In the genomic region with DNA sequence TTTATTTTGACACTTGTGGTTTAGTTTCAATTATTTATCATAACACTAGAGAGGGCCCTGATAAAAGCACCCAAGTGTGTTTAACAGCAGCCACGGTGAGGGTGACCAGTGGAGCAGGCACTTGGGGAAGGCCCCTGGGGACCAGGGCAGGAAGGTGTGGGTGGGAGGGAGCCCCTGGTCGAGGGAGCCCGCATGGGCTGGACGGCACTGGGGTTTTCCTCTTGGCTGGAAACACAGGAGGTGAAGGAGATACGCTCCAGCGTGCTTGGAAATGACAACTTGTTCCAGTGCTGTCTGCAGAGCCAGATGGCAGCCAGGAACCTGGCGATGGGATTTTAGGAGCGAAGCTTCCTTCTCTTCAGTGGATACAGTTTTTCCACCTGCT, we compare ENCODE assay signal across 17 cellular contexts.
DNase-seq lines count a peak whose midpoint lies in the region; ATAC-seq and TF ChIP-seq lines count a peak whose summit lies in the region.
"Had no signal": no experiment of that assay in that cellular context is flagged by ENCODE, and none has a peak within 500 bp of the region (broad histone marks: within the 10 kb centered on the region; RNA-seq: fewer than 3 reads in every experiment).

No MANE protein-coding gene starts in this region.

- H3K27ac Mint-ChIP-seq in stimulated activated memory B cell treated with anti-CD40 and anti-IgM and Interleukin-4, amounts not matched to agents 10 μg/mL and 1 μg/mL and 100 μg/mL, for 72 hours: peak overlapping the region; percentile 24
- H3K27ac Mint-ChIP-seq: T-cell had no signal

- H3K9me1 ChIP-seq in IMR-90 (ENCODE audit: insufficient read depth, low read length): no peaks in the 10 kb centered on the region

- H3K9me3 Mint-ChIP-seq in stimulated activated memory B cell treated with anti-CD40 and anti-IgM and Interleukin-4, amounts not matched to agents 10 μg/mL and 1 μg/mL and 100 μg/mL, for 72 hours: no peaks in the 10 kb centered on the region
- H3K9me3 Mint-ChIP-seq: T-cell had no signal

- H3K27ac ChIP-seq in IMR-90 (ENCODE audit: insufficient read depth, low read length) (no peak overlapping the region), gastroesophageal sphincter (no peak overlapping the region)
- H3K27ac ChIP-seq: coronary artery, parathyroid adenoma, PC-9 had no signal

- H3K4me3 ChIP-seq in IMR-90 (ENCODE audit: insufficient read depth, low read depth, low read length) (no peak overlapping the region), gastroesophageal sphincter (no peak overlapping the region)
- H3K4me3 ChIP-seq: coronary artery, PC-9 had no signal

- H3K23ac ChIP-seq in IMR-90 (ENCODE audit: low read depth, low read length): no peak overlapping the region

- H3K9ac ChIP-seq in IMR-90 (ENCODE audit: low read depth, low read length): no peak overlapping the region
- H3K9ac ChIP-seq: parathyroid adenoma had no signal

- H3K27me3 Mint-ChIP-seq in stimulated activated memory B cell treated with anti-CD40 and anti-IgM and Interleukin-4, amounts not matched to agents 10 μg/mL and 1 μg/mL and 100 μg/mL, for 72 hours: peaks cover 25% of the 10 kb centered on the region
- H3K27me3 Mint-ChIP-seq: T-cell had no signal

- H4K5ac ChIP-seq in IMR-90 (ENCODE audit: low read depth, low read length): no peak overlapping the region

- no TSS peak for BruUV-seq in IMR-90 (replicated peaks; lab: Mats Ljungman, UMichigan)

- H3K79me1 ChIP-seq in IMR-90 (ENCODE audit: low read depth in 1 of 2, low read length in 2 of 2): no peaks in the 10 kb centered on the region

- intact Hi-C loops in IMR-90 (cut with micrococcal nuclease): no loop called here

- DNase-seq in activated effector memory CD4-positive, alpha-beta T cell treated with anti-CD3 and anti-CD28 coated beads, Interleukin-2, amount 50 U/mL, for 16 hours: peak; percentile 37
- no peak for DNase-seq in activated effector memory CD4-positive, alpha-beta T cell treated with Interleukin-2 at 50 U/mL for 16 hours
- no peak for DNase-seq in IMR-90
- peak; percentile 25 for DNase-seq in ecto neural progenitor cell (ENCODE audit: low spot score)
- no peak for DNase-seq in retina
- DNase-seq in SIG-M5 (lab: John Stamatoyannopoulos, UW): no peak
- DNase-seq: activated T-cell treated with anti-CD3 and anti-CD28 coated beads, Interleukin-2, amount 50 U/mL, for 1 hour; anterior cingulate cortex; DMS53; erythroblast; NCI-H2227 treated with DMSO at 0.1 percent for 48 hours; PC-9 had no signal

- peaks cover 27% of the 10 kb centered on the region for H3K9me3 ChIP-seq in IMR-90 (ENCODE audit: control insufficient read depth, insufficient read depth, low read length)
- H3K9me3 ChIP-seq in gastroesophageal sphincter: peaks cover 0 to 2% (median 0%) of the 10 kb centered on the region in 3 donors

- no peak overlapping the region for H2BK20ac ChIP-seq in IMR-90 (ENCODE audit: low read depth, low read length)

- H4K20me1 ChIP-seq in IMR-90 (ENCODE audit: insufficient read depth, low read length): no peaks in the 10 kb centered on the region

- H2BK120ac ChIP-seq in IMR-90 (ENCODE audit: low read depth, low read length): no peak overlapping the region

- no peak overlapping the region for H3K4me3 Mint-ChIP-seq in stimulated activated memory B cell treated with anti-CD40 and anti-IgM and Interleukin-4, amounts not matched to agents 10 μg/mL and 1 μg/mL and 100 μg/mL, for 72 hours
- H3K4me3 Mint-ChIP-seq: T-cell had no signal

- H3K4me1 ChIP-seq in IMR-90 (ENCODE audit: control insufficient read depth, insufficient read depth, low read length) (no peaks in the 10 kb centered on the region), gastroesophageal sphincter (no peaks in the 10 kb centered on the region)
- H3K4me1 ChIP-seq: parathyroid adenoma had no signal

- H2AFZ ChIP-seq in IMR-90 (replicated peaks; ENCODE audit: low read length, poor library complexity): no peak overlapping the region
- H2AFZ ChIP-seq: parathyroid adenoma, PC-9 had no signal

- H3K27me3 ChIP-seq in IMR-90 (ENCODE audit: control insufficient read depth, insufficient read depth, low read length): no peaks in the 10 kb centered on the region
- H3K27me3 ChIP-seq in gastroesophageal sphincter: peaks cover 48% of the 10 kb centered on the region

- POLR2A ChIA-PET in IMR-90 (lab: Charles Lee; ENCODE audit: unreplicated experiment): no interaction called here

- H2AK9ac ChIP-seq in IMR-90 (replicated peaks; ENCODE audit: low read depth, low read length, poor library complexity): peak overlapping the region; percentile 28

- no peak overlapping the region for H2BK5ac ChIP-seq in IMR-90 (ENCODE audit: low read depth, low read length, poor library complexity, severe bottlenecking)

- H4K91ac ChIP-seq in IMR-90 (ENCODE audit: insufficient read depth, low read depth, low read length): no peak overlapping the region

- no peaks in the 10 kb centered on the region for H3K36me3 Mint-ChIP-seq in stimulated activated memory B cell treated with anti-CD40 and anti-IgM and Interleukin-4, amounts not matched to agents 10 μg/mL and 1 μg/mL and 100 μg/mL, for 72 hours
- H3K36me3 Mint-ChIP-seq: T-cell had no signal

- H2AK5ac ChIP-seq in IMR-90 (ENCODE audit: low read depth, low read length): no peak overlapping the region

- 80% methylated on average over 4 of the region's 8 CpGs; no CpG with 5 or more reads in 1 of the 2 experiments for WGBS in IMR-90 (ENCODE audit: extremely low coverage in 2 of 2, insufficient read length in 1 of 2), 2 experiments
- 63 to 93% methylated on average over 2 to 3 of the region's 8 CpGs for WGBS in gastroesophageal sphincter (ENCODE audit: low coverage in 1 of 2), 2 donors

- peaks cover 62% of the 10 kb centered on the region for H3K4me1 Mint-ChIP-seq in stimulated activated memory B cell treated with anti-CD40 and anti-IgM and Interleukin-4, amounts not matched to agents 10 μg/mL and 1 μg/mL and 100 μg/mL, for 72 hours

- in situ Hi-C loops in IMR-90 (cut with MboI; ENCODE audit: low sequenced_read_pairs): no loop called here

- TF ChIP-seq EP300 in gastroesophageal sphincter (IDR thresholded peaks at IDR 0.05): no peak

- no peak for TF ChIP-seq RAD21 in IMR-90 (IDR thresholded peaks at IDR 0.05; ENCODE audit: low read length)

- no peak overlapping the region for H2BK15ac ChIP-seq in IMR-90 (ENCODE audit: low read depth, low read length)

- no peak for TF ChIP-seq CTCF in IMR-90 (conservative IDR thresholded peaks at IDR 0.05; ENCODE audit: low read depth, low read length)
- TF ChIP-seq CTCF in gastroesophageal sphincter (IDR thresholded peaks at IDR 0.05): no peak

- H3K18ac ChIP-seq in IMR-90 (ENCODE audit: low read depth, low read length): no peak overlapping the region

- H3K56ac ChIP-seq in IMR-90 (ENCODE audit: extremely low read depth, insufficient read depth, low read length): no peak overlapping the region

- dilution Hi-C loops in IMR-90 (cut with HindIII; ENCODE audit: low sequenced_read_pairs, unreplicated experiment): no loop called here

- CTCF ChIA-PET in IMR-90 (lab: Yijun Ruan, JAX): no interaction called here

- TF ChIP-seq POLR2A in IMR-90 (IDR thresholded peaks at IDR 0.05; ENCODE audit: low read depth, low read length): no peak
- no peak for TF ChIP-seq POLR2A in gastroesophageal sphincter (IDR thresholded peaks at IDR 0.05)

- no peak overlapping the region for H3K14ac ChIP-seq in IMR-90 (replicated peaks; ENCODE audit: low read depth, low read length)

- H3K4ac ChIP-seq in IMR-90 (ENCODE audit: low read depth, low read length): no peak overlapping the region

- H3K36me3 ChIP-seq in IMR-90 (ENCODE audit: control insufficient read depth, insufficient read depth, low read length): no peaks in the 10 kb centered on the region
- H3K36me3 ChIP-seq in gastroesophageal sphincter: no peaks in the 10 kb centered on the region

- no peak overlapping the region for H4K8ac ChIP-seq in IMR-90 (ENCODE audit: low read depth in 2 of 2, low read length in 2 of 2)

- ATAC-seq in IMR-90 (ENCODE audit: low read depth): no peak
- peak; percentile 71 for ATAC-seq in stimulated activated memory B cell treated with anti-CD40 and anti-IgM and Interleukin-4, amounts not matched to agents 10 μg/mL and 1 μg/mL and 100 μg/mL, for 72 hours
- ATAC-seq in gastroesophageal sphincter: no peak
- ATAC-seq: T-cell had no signal

- no peak overlapping the region for H3K4me2 ChIP-seq in IMR-90 (ENCODE audit: low read depth, low read length)
- H3K4me2 ChIP-seq: PC-9 had no signal

TF ChIP-seq in IMR-90, 13 proteins besides CTCF, POLR2A, EP300 and RAD21:
- no peak for TF ChIP-seq CEBPB (IDR thresholded peaks at IDR 0.05; ENCODE audit: low read depth, low read length)
- TF ChIP-seq, protein P1, sequence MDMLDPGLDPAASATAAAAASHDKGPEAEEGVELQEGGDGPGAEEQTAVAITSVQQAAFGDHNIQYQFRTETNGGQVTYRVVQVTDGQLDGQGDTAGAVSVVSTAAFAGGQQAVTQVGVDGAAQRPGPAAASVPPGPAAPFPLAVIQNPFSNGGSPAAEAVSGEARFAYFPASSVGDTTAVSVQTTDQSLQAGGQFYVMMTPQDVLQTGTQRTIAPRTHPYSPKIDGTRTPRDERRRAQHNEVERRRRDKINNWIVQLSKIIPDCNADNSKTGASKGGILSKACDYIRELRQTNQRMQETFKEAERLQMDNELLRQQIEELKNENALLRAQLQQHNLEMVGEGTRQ (IDR thresholded peaks at IDR 0.05; ENCODE audit: low read depth, low read length): no peak
- no peak for TF ChIP-seq MAZ (IDR thresholded peaks at IDR 0.05; ENCODE audit: borderline replicate concordance, low read depth, low read length)
- no peak for TF ChIP-seq MXI1 (IDR thresholded peaks at IDR 0.05; ENCODE audit: borderline replicate concordance, low read depth, low read length)
- TF ChIP-seq BHLHE40 (IDR thresholded peaks at IDR 0.05; ENCODE audit: low read depth, low read length): no peak
- no peak for TF ChIP-seq MAFK (IDR thresholded peaks at IDR 0.05; ENCODE audit: low read depth, low read length)
- TF ChIP-seq RCOR1 (IDR thresholded peaks at IDR 0.05; ENCODE audit: insufficient replicate concordance, low read length): no peak
- no peak for TF ChIP-seq RFX5 (IDR thresholded peaks at IDR 0.05; ENCODE audit: low read depth, low read length)

Comparison
In these comparisons a context has a peak if more than half of its experiments do, and no peak if none do; other contexts are left out.
1. DNase-seq: peak in activated effector memory CD4-positive, alpha-beta T cell treated with anti-CD3 and anti-CD28 coated beads, Interleukin-2, amount 50 U/mL, for 16 hours (single experiment) and ecto neural progenitor cell (single experiment); none in activated effector memory CD4-positive, alpha-beta T cell treated with Interleukin-2 at 50 U/mL for 16 hours (single experiment), IMR-90 (single experiment), retina (single experiment) and SIG-M5 (single experiment).